Comparison of ENCODE assay signal across 24 cellular contexts in the genomic region with DNA sequence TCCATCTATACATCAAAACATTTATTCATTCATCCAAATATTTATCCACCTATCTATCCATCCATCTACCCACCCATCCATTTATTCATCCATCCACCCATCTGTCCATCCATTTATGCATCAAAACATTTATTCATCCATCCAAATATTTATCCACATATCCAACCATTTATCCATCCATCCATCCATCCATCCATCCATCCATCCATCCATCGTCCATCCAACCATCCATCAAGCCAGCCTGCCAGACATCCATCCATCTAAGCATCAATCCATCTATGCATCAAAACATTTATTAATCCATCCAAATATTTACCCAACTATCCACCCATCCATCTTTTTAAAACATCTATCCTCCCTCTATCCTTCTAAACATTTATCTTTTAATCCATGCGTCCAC.
DNase-seq lines count a peak whose midpoint lies in the region; ATAC-seq and TF ChIP-seq lines count a peak whose summit lies in the region.
"Had no signal": no experiment of that assay in that cellular context is flagged by ENCODE, and none has a peak within 500 bp of the region (broad histone marks: within the 10 kb centered on the region; RNA-seq: fewer than 3 reads in every experiment).

No MANE protein-coding gene starts in this region.

- POLR2A ChIA-PET in HEK293 (lab: Yijun Ruan, JAX), result no interaction called here
- POLR2A ChIA-PET in IMR-90 (lab: Charles Lee; ENCODE audit: unreplicated experiment), result no interaction called here
- POLR2A ChIA-PET in activated CD4-positive, alpha-beta T cell treated with anti-CD3 and anti-CD28 coated beads for 36 hours (lab: Charles Lee), result no interaction called here
- POLR2A ChIA-PET in PC-9 (lab: Charles Lee; ENCODE audit: unreplicated experiment), result no interaction called here

- no peak overlapping the region for H3K27ac Mint-ChIP-seq in endothelial cell (ENCODE audit: unreplicated experiment)
- H3K27ac Mint-ChIP-seq in activated CD4-positive, alpha-beta T cell treated with anti-CD3 and anti-CD28 coated beads for 36 hours, result no peak overlapping the region
- H3K27ac Mint-ChIP-seq: CD14-positive monocyte; CD4-positive, alpha-beta memory T cell; CD4-positive, CD25-positive, alpha-beta regulatory T cell; CD8-positive, alpha-beta memory T cell had no signal

- H2BK120ac ChIP-seq in IMR-90 (ENCODE audit: low read depth, low read length), result no peak overlapping the region

- no peak overlapping the region for H3K14ac ChIP-seq in IMR-90 (replicated peaks; ENCODE audit: low read depth, low read length)

- no peaks in the 10 kb centered on the region for H3K9me2 ChIP-seq in PC-9 (ENCODE audit: insufficient read depth)

- H3K4me2 ChIP-seq in IMR-90 (ENCODE audit: low read depth, low read length) (no peak overlapping the region), osteoblast (ENCODE audit: insufficient read depth, low read length) (no peak overlapping the region), PC-9 (no peak overlapping the region)

- dilution Hi-C loops in IMR-90 (cut with HindIII; ENCODE audit: low sequenced_read_pairs, unreplicated experiment), result no loop called here

- TF ChIP-seq POLR2A in IMR-90 (IDR thresholded peaks at IDR 0.05; ENCODE audit: low read depth, low read length), result no peak

- H3K36me3 ChIP-seq in HEK293 (ENCODE audit: control insufficient read depth in 2 of 2, insufficient read depth in 1 of 2, low read length in 2 of 2) (no peaks in the 10 kb centered on the region), IMR-90 (ENCODE audit: control insufficient read depth, insufficient read depth, low read length) (no peaks in the 10 kb centered on the region), osteoblast (ENCODE audit: insufficient read depth, low read length) (no peaks in the 10 kb centered on the region), PC-9 (ENCODE audit: low read depth) (no peaks in the 10 kb centered on the region)
- H3K36me3 ChIP-seq: BLaER1 had no signal

- H3K23ac ChIP-seq in IMR-90 (ENCODE audit: low read depth, low read length), result no peak overlapping the region

- H3K4ac ChIP-seq in IMR-90 (ENCODE audit: low read depth, low read length), result no peak overlapping the region

- H3K4me1 ChIP-seq in HEK293 (ENCODE audit: control insufficient read depth, insufficient read depth, low read length), result no peaks in the 10 kb centered on the region
- no peaks in the 10 kb centered on the region for H3K4me1 ChIP-seq in IMR-90 (ENCODE audit: control insufficient read depth, insufficient read depth, low read length)
- no peaks in the 10 kb centered on the region for H3K4me1 ChIP-seq in osteoblast (ENCODE audit: insufficient read depth, low read length)
- H3K4me1 ChIP-seq in PC-9 (replicated peaks; ENCODE audit: insufficient read depth), result no peaks in the 10 kb centered on the region
- H3K4me1 ChIP-seq: BE2C had no signal

- H3K9ac ChIP-seq in IMR-90 (ENCODE audit: low read depth, low read length), result no peak overlapping the region
- H3K9ac ChIP-seq: BLaER1 had no signal

- H3K79me2 ChIP-seq in osteoblast (ENCODE audit: insufficient read depth, low read length), result no peaks in the 10 kb centered on the region
- H3K79me2 ChIP-seq in PC-9 (ENCODE audit: low read depth), result no peaks in the 10 kb centered on the region

- no peak overlapping the region for H2BK20ac ChIP-seq in IMR-90 (ENCODE audit: low read depth, low read length)

- H3K4me3 ChIP-seq in HEK293 (ENCODE audit: low read depth, low read length) (no peak overlapping the region), IMR-90 (ENCODE audit: insufficient read depth, low read depth, low read length) (no peak overlapping the region), osteoblast (ENCODE audit: insufficient read depth, low read length) (no peak overlapping the region), PC-9 (no peak overlapping the region)
- H3K4me3 ChIP-seq: BLaER1, GM12878 had no signal

- H3K4me1 Mint-ChIP-seq in endothelial cell (ENCODE audit: unreplicated experiment), result no peaks in the 10 kb centered on the region
- no peaks in the 10 kb centered on the region for H3K4me1 Mint-ChIP-seq in activated CD4-positive, alpha-beta T cell treated with anti-CD3 and anti-CD28 coated beads for 36 hours
- H3K4me1 Mint-ChIP-seq: CD14-positive monocyte had no signal

- no peaks in the 10 kb centered on the region for H4K20me1 ChIP-seq in IMR-90 (ENCODE audit: insufficient read depth, low read length)
- H4K20me1 ChIP-seq in osteoblast (ENCODE audit: insufficient read depth, low read length), result no peaks in the 10 kb centered on the region
- no peaks in the 10 kb centered on the region for H4K20me1 ChIP-seq in PC-9 (ENCODE audit: insufficient read depth)
- H4K20me1 ChIP-seq: BLaER1 had no signal

- H4K8ac ChIP-seq in IMR-90 (ENCODE audit: low read depth in 2 of 2, low read length in 2 of 2), result no peak overlapping the region

- DNase-seq in IMR-90 (no peak), endothelial cell (ENCODE audit: low spot score) (no peak), osteoblast (ENCODE audit: insufficient read length, low spot score, missing footprints) (peak; percentile 62), occipital lobe (lab: John Stamatoyannopoulos, UW) (no peak), PC-9 (no peak)
- DNase-seq in activated CD4-positive, alpha-beta T cell treated with anti-CD3 and anti-CD28 coated beads for 36 hours, result no peak
- DNase-seq: 8988T; ACHN; BE2C; C1 segment of cervical spinal cord; CD4-positive, alpha-beta memory T cell; CD4-positive, CD25-positive, alpha-beta regulatory T cell; COR-L47; DMS 273 treated with DMSO at 0.1 percent for 48 hours; DMS153; DMS53; DMS79; DND-41; EL had no signal

- H2AFZ ChIP-seq in IMR-90 (replicated peaks; ENCODE audit: low read length, poor library complexity) (no peak overlapping the region), osteoblast (ENCODE audit: low read length) (no peak overlapping the region), PC-9 (no peak overlapping the region)

- no peaks in the 10 kb centered on the region for H3F3A ChIP-seq in PC-9 (ENCODE audit: insufficient read depth, low read depth)

- no peaks in the 10 kb centered on the region for H3K9me1 ChIP-seq in IMR-90 (ENCODE audit: insufficient read depth, low read length)

- no peaks in the 10 kb centered on the region for H3K9me3 ChIP-seq in HEK293 (ENCODE audit: control insufficient read depth, insufficient read depth, low read depth, low read length)
- H3K9me3 ChIP-seq in IMR-90 (ENCODE audit: control insufficient read depth, insufficient read depth, low read length), result peaks cover 7% of the 10 kb centered on the region
- no peaks in the 10 kb centered on the region for H3K9me3 ChIP-seq in osteoblast (ENCODE audit: low read depth, low read length)
- no peaks in the 10 kb centered on the region for H3K9me3 ChIP-seq in PC-9 (ENCODE audit: insufficient read depth, low read depth)
- H3K9me3 ChIP-seq: BE2C had no signal

- 69 to 100% methylated on average over 1 to 2 of the region's 2 CpGs for WGBS in IMR-90 (ENCODE audit: extremely low coverage in 2 of 2, insufficient read length in 1 of 2), 2 experiments

- H4K91ac ChIP-seq in IMR-90 (ENCODE audit: insufficient read depth, low read depth, low read length), result no peak overlapping the region

- no peak overlapping the region for H3K56ac ChIP-seq in IMR-90 (ENCODE audit: extremely low read depth, insufficient read depth, low read length)

- CTCF ChIA-PET in HEK293 (lab: Yijun Ruan, JAX), result no interaction called here
- CTCF ChIA-PET in IMR-90 (lab: Yijun Ruan, JAX), result no interaction called here
- CTCF ChIA-PET in activated CD4-positive, alpha-beta T cell treated with anti-CD3 and anti-CD28 coated beads for 36 hours (lab: Charles Lee), result no interaction called here
- CTCF ChIA-PET in PC-9 (lab: Charles Lee), result no interaction called here

- no peak overlapping the region for H2BK15ac ChIP-seq in IMR-90 (ENCODE audit: low read depth, low read length)

- H3K79me1 ChIP-seq in IMR-90 (ENCODE audit: low read depth in 1 of 2, low read length in 2 of 2), result no peaks in the 10 kb centered on the region

- peak overlapping the region; percentile 19 for H2BK5ac ChIP-seq in IMR-90 (ENCODE audit: low read depth, low read length, poor library complexity, severe bottlenecking)

- TF ChIP-seq CTCF in HEK293 (tag by site-specific recombination; IDR thresholded peaks at IDR 0.05) (no peak), IMR-90 (conservative IDR thresholded peaks at IDR 0.05; ENCODE audit: low read depth, low read length) (no peak), endothelial cell (IDR thresholded peaks at IDR 0.05; ENCODE audit: unreplicated experiment) (no peak), osteoblast (IDR thresholded peaks at IDR 0.05; ENCODE audit: extremely low read depth, low read depth, low read length) (no peak), PC-9 (conservative IDR thresholded peaks at IDR 0.05) (no peak)

- H4K5ac ChIP-seq in IMR-90 (ENCODE audit: low read depth, low read length), result no peak overlapping the region

- intact Hi-C loops in IMR-90 (cut with micrococcal nuclease) (no loop called here), PC-9 (cut with micrococcal nuclease; ENCODE audit: unreplicated experiment) (no loop called here)
- intact Hi-C loops in activated CD4-positive, alpha-beta T cell treated with anti-CD3 and anti-CD28 coated beads for 36 hours (cut with DNase I, micrococcal nuclease), result no loop called here

- H3K4me3 Mint-ChIP-seq in endothelial cell (ENCODE audit: unreplicated experiment), result peak overlapping the region; percentile 15
- no peak overlapping the region for H3K4me3 Mint-ChIP-seq in activated CD4-positive, alpha-beta T cell treated with anti-CD3 and anti-CD28 coated beads for 36 hours
- H3K4me3 Mint-ChIP-seq: CD14-positive monocyte; CD8-positive, alpha-beta memory T cell had no signal

- peaks cover 8% of the 10 kb centered on the region for H3K27me3 Mint-ChIP-seq in endothelial cell (ENCODE audit: unreplicated experiment)
- peaks cover 9% of the 10 kb centered on the region for H3K27me3 Mint-ChIP-seq in activated CD4-positive, alpha-beta T cell treated with anti-CD3 and anti-CD28 coated beads for 36 hours

- no peak overlapping the region for H3K18ac ChIP-seq in IMR-90 (ENCODE audit: low read depth, low read length)

- no TSS peak for BruUV-seq in IMR-90 (replicated peaks; lab: Mats Ljungman, UMichigan)
- no TSS peak for BruUV-seq in PC-9 (replicated peaks; lab: Mats Ljungman, UMichigan)

- no peak for TF ChIP-seq RAD21 in IMR-90 (IDR thresholded peaks at IDR 0.05; ENCODE audit: low read length)

- H2AK9ac ChIP-seq in IMR-90 (replicated peaks; ENCODE audit: low read depth, low read length, poor library complexity), result no peak overlapping the region

- no peaks in the 10 kb centered on the region for H3K36me3 Mint-ChIP-seq in endothelial cell (ENCODE audit: low read depth, unreplicated experiment)
- no peaks in the 10 kb centered on the region for H3K36me3 Mint-ChIP-seq in activated CD4-positive, alpha-beta T cell treated with anti-CD3 and anti-CD28 coated beads for 36 hours (ENCODE audit: low read depth)
- H3K36me3 Mint-ChIP-seq: CD14-positive monocyte; CD4-positive, alpha-beta memory T cell; CD4-positive, CD25-positive, alpha-beta regulatory T cell had no signal

- no peak overlapping the region for H3K27ac ChIP-seq in HEK293 (ENCODE audit: extremely low read depth, low read depth, low read length)
- H3K27ac ChIP-seq in IMR-90 (ENCODE audit: insufficient read depth, low read length), result no peak overlapping the region
- no peak overlapping the region for H3K27ac ChIP-seq in osteoblast (ENCODE audit: low read depth, low read length)
- H3K27ac ChIP-seq in PC-9, result no peak overlapping the region
- H3K27ac ChIP-seq: BLaER1 had no signal

- H3K27me3 ChIP-seq in IMR-90 (ENCODE audit: control insufficient read depth, insufficient read depth, low read length) (peaks cover 7% of the 10 kb centered on the region), osteoblast (ENCODE audit: insufficient read depth, low read length) (no peaks in the 10 kb centered on the region), PC-9 (ENCODE audit: insufficient read depth, low read depth) (peaks cover 32% of the 10 kb centered on the region)
- H3K27me3 ChIP-seq: BE2C, BLaER1 had no signal

- no peaks in the 10 kb centered on the region for H3K9me3 Mint-ChIP-seq in endothelial cell (ENCODE audit: unreplicated experiment)
- H3K9me3 Mint-ChIP-seq in activated CD4-positive, alpha-beta T cell treated with anti-CD3 and anti-CD28 coated beads for 36 hours (ENCODE audit: low read depth), result peaks cover 5% of the 10 kb centered on the region

- ATAC-seq in IMR-90 (ENCODE audit: low read depth), result no peak
- no peak for ATAC-seq in activated CD4-positive, alpha-beta T cell treated with anti-CD3 and anti-CD28 coated beads for 36 hours
- ATAC-seq: GM12878 had no signal

- in situ Hi-C loops in IMR-90 (cut with MboI; ENCODE audit: low sequenced_read_pairs), result no loop called here

- H2AK5ac ChIP-seq in IMR-90 (ENCODE audit: low read depth, low read length), result no peak overlapping the region
